In the genomic region with DNA sequence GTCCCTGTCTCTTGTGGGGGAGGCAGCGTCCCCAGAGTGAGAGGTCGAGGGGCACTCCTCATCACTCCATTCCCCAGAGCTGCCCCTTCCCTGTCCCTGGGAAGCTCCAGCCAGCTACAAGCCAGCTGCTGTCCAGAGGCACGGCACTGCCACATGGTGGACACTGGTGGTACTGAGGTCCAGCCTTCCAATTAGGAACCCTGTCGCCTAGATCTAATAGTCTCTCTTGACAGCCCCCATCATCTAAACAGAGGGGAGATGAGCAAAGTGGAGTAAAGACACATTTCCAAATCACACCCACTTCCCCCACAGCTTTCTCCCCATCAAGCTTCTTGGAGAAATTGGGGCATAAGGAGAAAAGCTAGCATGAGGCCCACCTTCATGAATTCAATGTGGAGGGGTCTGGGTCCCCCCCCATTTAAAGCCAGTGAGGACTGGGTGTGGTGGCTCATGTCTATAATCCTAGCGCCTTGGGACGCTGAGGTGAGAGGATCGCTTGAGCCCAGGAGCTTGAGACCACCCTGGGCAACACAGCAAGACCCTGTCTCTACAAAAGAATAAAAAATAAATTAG, we compare ENCODE assay signal across 8 cellular contexts. TPM values are rescaled to one million over a fixed set of nuclear protein-coding genes. Genes with fewer than 3 reads are reported as not detected.
DNase-seq lines count a peak whose midpoint lies in the region; ATAC-seq and TF ChIP-seq lines count a peak whose summit lies in the region.

No MANE protein-coding gene starts in this region.

- H3K9me3 Mint-ChIP-seq in activated CD4-positive, alpha-beta memory T cell treated with anti-CD3 and anti-CD28 coated beads for 36 hours, result no peaks in the 10 kb centered on the region
- no peaks in the 10 kb centered on the region for H3K9me3 Mint-ChIP-seq in natural killer cell
- H3K9me3 Mint-ChIP-seq in type B pancreatic cell, result peaks cover 4% of the 10 kb centered on the region

- no peak overlapping the region for H3K4me3 ChIP-seq in fibroblast of mammary gland (ENCODE audit: control insufficient read depth, low read depth, low read length)

- POLR2A ChIA-PET in activated CD4-positive, alpha-beta memory T cell treated with anti-CD3 and anti-CD28 coated beads for 36 hours (lab: Charles Lee), result interaction anchor here (0.7 to 1.2 kb wide), 2 partner anchors 23 to 145 kb away, joined by 3 to 4 read pairs; no protein-coding TSS in a partner anchor

- TF ChIP-seq CTCF in fibroblast of mammary gland (conservative IDR thresholded peaks at IDR 0.05; ENCODE audit: control insufficient read depth, insufficient read depth, low read depth, low read length), result peak; percentile 96
- TF ChIP-seq CTCF in natural killer cell (IDR thresholded peaks at IDR 0.05), result peak; percentile 70
- peak; percentile 90 for TF ChIP-seq CTCF in type B pancreatic cell (conservative IDR thresholded peaks at IDR 0.05)

- H3K27ac Mint-ChIP-seq in activated CD4-positive, alpha-beta memory T cell treated with anti-CD3 and anti-CD28 coated beads for 36 hours, result peak overlapping the region; percentile 53
- H3K27ac Mint-ChIP-seq in natural killer cell, result no peak overlapping the region
- H3K27ac Mint-ChIP-seq in type B pancreatic cell, result no peak overlapping the region

- intact Hi-C loops in activated CD4-positive, alpha-beta memory T cell treated with anti-CD3 and anti-CD28 coated beads for 36 hours (cut with micrococcal nuclease), result loop anchor here (1.0 to 2.0 kb wide), 3 partner anchors 22 to 190 kb away; a partner anchor contains a TSS
- intact Hi-C loops in natural killer cell (cut with micrococcal nuclease), result loop anchor here (1.0 kb wide), 2 partner anchors 146 to 190 kb away; no protein-coding TSS in a partner anchor

- ATAC-seq in HG02610 (IDR thresholded peaks at IDR 0.05; ENCODE audit: unreplicated experiment), result peak; percentile 53
- ATAC-seq in natural killer cell, result peak; percentile 75 to 86 (median 84)

- H3K27me3 Mint-ChIP-seq in activated CD4-positive, alpha-beta memory T cell treated with anti-CD3 and anti-CD28 coated beads for 36 hours, result peaks cover 1% of the 10 kb centered on the region
- no peaks in the 10 kb centered on the region for H3K27me3 Mint-ChIP-seq in natural killer cell (ENCODE audit: low read depth in 2 of 2)
- H3K27me3 Mint-ChIP-seq in type B pancreatic cell, result peaks cover 3% of the 10 kb centered on the region

- CTCF ChIA-PET in activated CD4-positive, alpha-beta memory T cell treated with anti-CD3 and anti-CD28 coated beads for 36 hours (lab: Charles Lee), result interaction anchor here (0.6 to 6.4 kb wide), 50 partner anchors 11 to 239 kb away, joined by 3 to 158 read pairs (median 4); a partner anchor contains a TSS

- H3K4me3 Mint-ChIP-seq in activated CD4-positive, alpha-beta memory T cell treated with anti-CD3 and anti-CD28 coated beads for 36 hours, result no peak overlapping the region
- no peak overlapping the region for H3K4me3 Mint-ChIP-seq in natural killer cell
- no peak overlapping the region for H3K4me3 Mint-ChIP-seq in type B pancreatic cell

- no peaks in the 10 kb centered on the region for H3K36me3 Mint-ChIP-seq in activated CD4-positive, alpha-beta memory T cell treated with anti-CD3 and anti-CD28 coated beads for 36 hours
- H3K36me3 Mint-ChIP-seq in natural killer cell, result no peaks in the 10 kb centered on the region
- no peaks in the 10 kb centered on the region for H3K36me3 Mint-ChIP-seq in type B pancreatic cell

- peak; percentile 86 for DNase-seq in ELF-1 (ENCODE audit: low read depth, low spot score)
- peak; percentile 40 for DNase-seq in NCI-H510A (lab: John Stamatoyannopoulos, UW)
- DNase-seq in activated CD4-positive, alpha-beta memory T cell treated with anti-CD3 and anti-CD28 coated beads for 36 hours, result peak; percentile 77
- peak; percentile 76 for DNase-seq in fibroblast of mammary gland (ENCODE audit: low read depth)
- peak; percentile 53 for DNase-seq in natural killer cell
- no peak for DNase-seq in type B pancreatic cell (ENCODE audit: extremely low spot score, unreplicated experiment)
- DNase-seq in HPDE6-E6E7 (ENCODE audit: extremely low spot score), result no peak

- H3K4me1 Mint-ChIP-seq in activated CD4-positive, alpha-beta memory T cell treated with anti-CD3 and anti-CD28 coated beads for 36 hours (ENCODE audit: low read depth), result peaks cover 13% of the 10 kb centered on the region
- peaks cover 5 to 10% of the 10 kb centered on the region in 2 donors for H3K4me1 Mint-ChIP-seq in natural killer cell
- peaks cover 10% of the 10 kb centered on the region for H3K4me1 Mint-ChIP-seq in type B pancreatic cell (ENCODE audit: unreplicated experiment)

RNA-seq across cellular contexts. Expression of a gene that starts 2.1 kb away (rescaled TPM):
- under 1 TPM; 0.34 to 0.69 TPM for total RNA-seq in activated CD4-positive, alpha-beta memory T cell treated with anti-CD3 and anti-CD28 coated beads for 36 hours
- total RNA-seq in natural killer cell (not detected), type B pancreatic cell (ENCODE audit: low replicate concordance) (0.27 and 0.29 TPM in 2 replicates)

RNA-seq across cellular contexts. Expression of a gene that starts 6.6 kb away (rescaled TPM):
- total RNA-seq in activated CD4-positive, alpha-beta memory T cell treated with anti-CD3 and anti-CD28 coated beads for 36 hours, result under 1 TPM in 1 of 2 experiments, not detected in 1; 0.07 TPM
- total RNA-seq in natural killer cell (1 to 10 TPM in 1 of 3 donors, under 1 TPM in 2; 0.50 to 1.4 (median 0.99) TPM), type B pancreatic cell (ENCODE audit: low replicate concordance) (3.5 and 22.7 TPM in 2 replicates)

RNA-seq across cellular contexts. Expression of a gene that starts 18.4 kb away (rescaled TPM):
- total RNA-seq in activated CD4-positive, alpha-beta memory T cell treated with anti-CD3 and anti-CD28 coated beads for 36 hours, result not detected
- total RNA-seq in natural killer cell (under 1 TPM; 0.18 to 0.35 (median 0.31) TPM), type B pancreatic cell (ENCODE audit: low replicate concordance) (not detected in 2 replicates)

RNA-seq across cellular contexts. Expression of a gene that starts 22.2 kb away (rescaled TPM):
- total RNA-seq in activated CD4-positive, alpha-beta memory T cell treated with anti-CD3 and anti-CD28 coated beads for 36 hours, result 10 to 100 TPM; 42.2 to 51.4 TPM
- total RNA-seq in natural killer cell (100 to 1,000 TPM; 110 to 124 (median 123) TPM), type B pancreatic cell (ENCODE audit: low replicate concordance) (49.1 and 59.0 TPM in 2 replicates)

RNA-seq across cellular contexts. Expression of a gene that starts 26.6 kb away (rescaled TPM):
- 10 to 100 TPM; 78.9 to 88.4 TPM for total RNA-seq in activated CD4-positive, alpha-beta memory T cell treated with anti-CD3 and anti-CD28 coated beads for 36 hours
- 1,000 to 10,000 TPM in 2 of 3 donors, 100 to 1,000 TPM in 1; 558 to 1,091 (median 1,015) TPM for total RNA-seq in natural killer cell
- total RNA-seq in type B pancreatic cell (ENCODE audit: low replicate concordance), result 0.52 and 1.8 TPM in 2 replicates

Comparison
In these comparisons a context has a peak if more than half of its experiments do, and no peak if none do; other contexts are left out.
1. DNase-seq: peak in ELF-1 (single experiment), NCI-H510A (single experiment), activated CD4-positive, alpha-beta memory T cell treated with anti-CD3 and anti-CD28 coated beads for 36 hours (single experiment), fibroblast of mammary gland (single experiment) and natural killer cell (single experiment); none in type B pancreatic cell (single experiment) and HPDE6-E6E7 (single experiment).
2. Peak in every context shown above with its lines, with median percentiles within 50 percentile points of each other: CTCF ChIP-seq.